Comparison of ENCODE assay signal across 18 cellular contexts in genomic region chr2:36973320-36973719, GRCh38. TPM values are rescaled to one million over a fixed set of nuclear protein-coding genes. Genes with fewer than 3 reads are reported as not detected.
DNase-seq lines count a peak whose midpoint lies in the region; ATAC-seq and TF ChIP-seq lines count a peak whose summit lies in the region.
"Had no signal": no experiment of that assay in that cellular context is flagged by ENCODE, and none has a peak within 500 bp of the region (broad histone marks: within the 10 kb centered on the region; RNA-seq: fewer than 3 reads in every experiment).

No MANE protein-coding gene starts in this region.

- CTCF ChIA-PET in OCI-LY7 (lab: Charles Lee; ENCODE audit: unreplicated experiment): no interaction called here

- no peaks in the 10 kb centered on the region for H3K79me2 ChIP-seq in Loucy (ENCODE audit: insufficient read depth, low read length)
- H3K79me2 ChIP-seq in OCI-LY7 (ENCODE audit: insufficient read depth, low read depth, low read length): no peaks in the 10 kb centered on the region

- no peaks in the 10 kb centered on the region for H3K9me3 ChIP-seq in Loucy (ENCODE audit: insufficient read depth, low read depth, low read length)
- no peaks in the 10 kb centered on the region for H3K9me3 ChIP-seq in mesodermal cell (ENCODE audit: control insufficient read depth, low read length)
- H3K9me3 ChIP-seq in OCI-LY7 (ENCODE audit: low read length): no peaks in the 10 kb centered on the region
- H3K9me3 ChIP-seq: BE2C had no signal

- H3K4me1 ChIP-seq in Loucy (ENCODE audit: insufficient read depth, low read length, poor library complexity, severe bottlenecking) (peaks cover 8% of the 10 kb centered on the region), mesodermal cell (ENCODE audit: control insufficient read depth, insufficient read depth, low read length, poor library complexity, severe bottlenecking) (peaks cover 2% of the 10 kb centered on the region), OCI-LY7 (ENCODE audit: insufficient read depth, low read length, poor library complexity, severe bottlenecking) (peaks cover 3% of the 10 kb centered on the region)

- TF ChIP-seq CTCF in Loucy (conservative IDR thresholded peaks at IDR 0.05; ENCODE audit: low read length): no peak
- TF ChIP-seq CTCF in endothelial cell (IDR thresholded peaks at IDR 0.05; ENCODE audit: unreplicated experiment): no peak
- TF ChIP-seq CTCF in OCI-LY7 (conservative IDR thresholded peaks at IDR 0.05; ENCODE audit: low read length): no peak

- no peaks in the 10 kb centered on the region for H3K36me3 ChIP-seq in Loucy (ENCODE audit: insufficient read depth, low read length)
- H3K36me3 ChIP-seq in mesodermal cell (ENCODE audit: control insufficient read depth, insufficient read depth, low read length): no peaks in the 10 kb centered on the region
- no peaks in the 10 kb centered on the region for H3K36me3 ChIP-seq in OCI-LY7 (ENCODE audit: insufficient read depth, low read length)
- H3K36me3 ChIP-seq: BE2C had no signal

- H3K27me3 Mint-ChIP-seq in endothelial cell (ENCODE audit: unreplicated experiment): peaks cover 8% of the 10 kb centered on the region

- POLR2A ChIA-PET in OCI-LY7 (lab: Charles Lee): interaction anchor here (0.9 kb wide), 1 partner anchor 14 kb away, joined by 3 read pairs; no protein-coding TSS in a partner anchor

- H4K20me1 ChIP-seq in Loucy (ENCODE audit: insufficient read depth, low read length, poor library complexity, severe bottlenecking): no peaks in the 10 kb centered on the region
- H4K20me1 ChIP-seq in OCI-LY7 (ENCODE audit: insufficient read depth, low read length): no peaks in the 10 kb centered on the region

- H2AFZ ChIP-seq in Loucy (ENCODE audit: low read length) (0 out of 2 replicates have a peak overlapping the region, but pooled peaks have one; percentile 39), OCI-LY7 (ENCODE audit: low read length) (no peak overlapping the region)

- H3K4me2 ChIP-seq in Loucy (ENCODE audit: low read depth, low read length, poor library complexity, severe bottlenecking) (no peak overlapping the region), OCI-LY7 (ENCODE audit: low read length) (no peak overlapping the region)

- no TSS peak for BruUV-seq in OCI-LY7 (replicated peaks; lab: Mats Ljungman, UMichigan)

- H3K4me1 Mint-ChIP-seq in endothelial cell (ENCODE audit: unreplicated experiment): peaks cover 23% of the 10 kb centered on the region

- no peak overlapping the region for H3K9ac ChIP-seq in Loucy (ENCODE audit: low read depth, low read length, poor library complexity, severe bottlenecking)

- intact Hi-C loops in OCI-LY7 (cut with micrococcal nuclease; ENCODE audit: unreplicated experiment): no loop called here

- no peaks in the 10 kb centered on the region for H3F3A ChIP-seq in Loucy (ENCODE audit: low read depth)

- H3K4me3 ChIP-seq in Loucy (ENCODE audit: low read length, poor library complexity, severe bottlenecking) (no peak overlapping the region), mesodermal cell (ENCODE audit: extremely low read depth, insufficient read depth, low read length, poor library complexity, severe bottlenecking) (no peak overlapping the region), OCI-LY7 (ENCODE audit: low read depth, low read length, poor library complexity, severe bottlenecking) (no peak overlapping the region)

- peaks cover 5% of the 10 kb centered on the region for H3K36me3 Mint-ChIP-seq in endothelial cell (ENCODE audit: low read depth, unreplicated experiment)

- H3K27ac Mint-ChIP-seq in endothelial cell (ENCODE audit: unreplicated experiment): peak overlapping the region; percentile 87
- H3K27ac Mint-ChIP-seq: CD8-positive, alpha-beta T cell; H9 had no signal

- DNase-seq in GF-D8 (lab: John Stamatoyannopoulos, UW) (peak; percentile 57), endothelial cell (ENCODE audit: low spot score) (no peak), HK-2 (ENCODE audit: unreplicated experiment) (no peak), OCI-LY7 (ENCODE audit: low spot score) (no peak)
- DNase-seq: BE2C; CD8-positive, alpha-beta T cell; DMS79; H9; NCI-H1436; NCI-H2029 treated with DMSO at 0.1 percent for 48 hours; NCI-H2171 treated with DMSO at 0.1 percent for 48 hours; NCI-H510A; NCI-H82; SHP77 treated with DMSO at 0.1 percent for 48 hours had no signal

- ATAC-seq in GM21619 (IDR thresholded peaks at IDR 0.05; ENCODE audit: unreplicated experiment): no peak
- ATAC-seq: CD8-positive, alpha-beta T cell; SK-N-SH treated with all-trans-retinoic acid at 6 μM for 48 hours had no signal

- H3K27me3 ChIP-seq in Loucy (ENCODE audit: insufficient read depth, low read length, poor library complexity, severe bottlenecking): no peaks in the 10 kb centered on the region
- H3K27me3 ChIP-seq: BE2C had no signal

- no CpG with 5 or more reads among the region's 2 CpGs for WGBS in mesodermal cell (ENCODE audit: insufficient coverage in 2 of 2), 2 experiments

- no peaks in the 10 kb centered on the region for H3K9me3 Mint-ChIP-seq in endothelial cell (ENCODE audit: unreplicated experiment)

- H3K4me3 Mint-ChIP-seq in endothelial cell (ENCODE audit: unreplicated experiment): no peak overlapping the region
- H3K4me3 Mint-ChIP-seq: CD8-positive, alpha-beta T cell; H9 had no signal

- H3K27ac ChIP-seq in mesodermal cell (ENCODE audit: low read depth, low read length, severe bottlenecking) (peak overlapping the region; percentile 71), OCI-LY7 (ENCODE audit: low read depth, low read length, poor library complexity, severe bottlenecking) (no peak overlapping the region)

- H3K9me2 ChIP-seq in Loucy (replicated peaks; ENCODE audit: low read depth, low read length) (no peaks in the 10 kb centered on the region), OCI-LY7 (ENCODE audit: insufficient read depth, low read length) (no peaks in the 10 kb centered on the region)

RNA-seq across cellular contexts. Expression of gene STRN, which starts 7.0 kb away (rescaled TPM):
- total RNA-seq in endothelial cell (ENCODE audit: unreplicated experiment): 52.0 TPM
- 18.8 TPM for polyA plus RNA-seq in mesodermal cell (2013, experiment 1 of 2)
- 18.3 TPM for polyA plus RNA-seq in mesodermal cell (2013, experiment 2 of 2)
- total RNA-seq in OCI-LY7 (2014; rRNA removed; shearing (Covaris generic)): 16.0 and 16.1 TPM in 2 replicates
- total RNA-seq in OCI-LY7 (2022): 32.6 and 33.9 TPM in 2 replicates
